1 cellular context compared by ENCODE assay signal in the genomic region with DNA sequence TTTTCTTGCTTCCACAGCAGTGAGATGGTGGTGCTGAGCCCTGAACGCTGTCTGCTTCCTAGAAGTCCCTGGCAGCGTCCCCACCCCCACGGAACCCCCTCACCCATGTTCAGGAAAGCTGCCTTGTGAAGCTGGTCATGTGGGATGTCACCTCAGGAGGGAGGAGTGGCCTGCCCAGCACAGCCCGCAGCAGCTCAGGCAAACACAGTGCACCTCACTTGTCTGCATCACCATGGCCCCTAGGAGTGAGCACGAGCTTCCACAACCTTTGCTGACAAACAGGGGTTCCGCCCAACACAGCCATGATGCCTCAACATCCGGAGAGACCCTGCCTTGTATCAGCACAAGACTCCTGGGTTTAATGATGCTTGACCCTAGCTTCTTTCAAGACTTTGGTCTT.
TF ChIP-seq lines count a peak whose summit lies in the region.

No MANE protein-coding gene starts in this region.

TF ChIP-seq in IMR-90, 13 proteins besides CTCF, POLR2A, EP300 and RAD21:
- TF ChIP-seq RCOR1 (IDR thresholded peaks at IDR 0.05; ENCODE audit: insufficient replicate concordance, low read length) (no peak), MXI1 (IDR thresholded peaks at IDR 0.05; ENCODE audit: borderline replicate concordance, low read depth, low read length) (no peak), MAFK (IDR thresholded peaks at IDR 0.05; ENCODE audit: low read depth, low read length) (no peak), NFE2L2 (IDR thresholded peaks at IDR 0.05; ENCODE audit: low read depth, low read length) (no peak)
- TF ChIP-seq, protein P1, sequence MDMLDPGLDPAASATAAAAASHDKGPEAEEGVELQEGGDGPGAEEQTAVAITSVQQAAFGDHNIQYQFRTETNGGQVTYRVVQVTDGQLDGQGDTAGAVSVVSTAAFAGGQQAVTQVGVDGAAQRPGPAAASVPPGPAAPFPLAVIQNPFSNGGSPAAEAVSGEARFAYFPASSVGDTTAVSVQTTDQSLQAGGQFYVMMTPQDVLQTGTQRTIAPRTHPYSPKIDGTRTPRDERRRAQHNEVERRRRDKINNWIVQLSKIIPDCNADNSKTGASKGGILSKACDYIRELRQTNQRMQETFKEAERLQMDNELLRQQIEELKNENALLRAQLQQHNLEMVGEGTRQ (IDR thresholded peaks at IDR 0.05; ENCODE audit: low read depth, low read length), result no peak
